In the genomic region with DNA sequence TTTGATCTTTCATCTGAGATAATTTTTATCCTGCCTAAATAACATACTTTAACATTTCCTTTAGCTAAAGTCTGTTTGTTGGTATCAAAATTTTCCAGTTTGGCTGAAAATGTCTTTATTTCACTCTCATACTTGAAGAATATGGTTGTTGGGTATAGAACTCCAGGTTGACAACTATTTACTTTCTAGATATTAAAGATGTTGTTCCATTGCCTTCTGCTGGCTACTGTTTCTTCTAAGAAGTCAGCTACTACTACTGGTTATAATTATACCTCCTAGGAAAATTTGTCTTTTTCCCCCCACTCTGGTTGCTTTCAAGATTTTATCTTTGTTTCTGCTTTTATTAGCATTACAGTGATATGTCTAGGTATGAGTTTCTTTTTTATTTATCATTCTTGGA, we compare ENCODE assay signal across 36 cellular contexts.
"Had no signal": no experiment of that assay in that cellular context is flagged by ENCODE, and none has a peak within 500 bp of the region (broad histone marks: within the 10 kb centered on the region; RNA-seq: fewer than 3 reads in every experiment).

No MANE protein-coding gene starts in this region.

- H3K27me3 ChIP-seq: MG63 had no signal

- DNase-seq: MG63, MM.1S, MV-4-11, NCI-H1048, NCI-H1092, NCI-H1092 treated with DMSO at 0.1 percent for 48 hours, NCI-H1105, NCI-H1105 treated with DMSO at 0.1 percent for 48 hours, NCI-H1417, NCI-H1417 treated with DMSO at 0.1 percent for 48 hours, NCI-H1436, NCI-H1436 treated with DMSO at 0.1 percent for 48 hours, NCI-H146, NCI-H1694, NCI-H1694 treated with DMSO at 0.1 percent for 48 hours, NCI-H187, NCI-H187 treated with DMSO at 0.1 percent for 48 hours, NCI-H1930, NCI-H2029, NCI-H2029 treated with DMSO at 0.1 percent for 48 hours, NCI-H2081, NCI-H2081 treated with DMSO at 0.1 percent for 48 hours, NCI-H2107, NCI-H2171, NCI-H2171 treated with DMSO at 0.1 percent for 48 hours, NCI-H2227 treated with DMSO at 0.1 percent for 48 hours, NCI-H226, NCI-H345, NCI-H446, NCI-H446 treated with DMSO at 0.1 percent for 48 hours, NCI-H510A, NCI-H510A treated with DMSO at 0.1 percent for 48 hours, NCI-H524, NCI-H524 treated with DMSO at 0.1 percent for 48 hours, NCI-H526, NCI-H526 treated with DMSO at 0.1 percent for 48 hours had no signal

- H3K4me3 ChIP-seq: MG63 had no signal
